Comparison of ENCODE assay signal across 1 cellular context in the genomic region with DNA sequence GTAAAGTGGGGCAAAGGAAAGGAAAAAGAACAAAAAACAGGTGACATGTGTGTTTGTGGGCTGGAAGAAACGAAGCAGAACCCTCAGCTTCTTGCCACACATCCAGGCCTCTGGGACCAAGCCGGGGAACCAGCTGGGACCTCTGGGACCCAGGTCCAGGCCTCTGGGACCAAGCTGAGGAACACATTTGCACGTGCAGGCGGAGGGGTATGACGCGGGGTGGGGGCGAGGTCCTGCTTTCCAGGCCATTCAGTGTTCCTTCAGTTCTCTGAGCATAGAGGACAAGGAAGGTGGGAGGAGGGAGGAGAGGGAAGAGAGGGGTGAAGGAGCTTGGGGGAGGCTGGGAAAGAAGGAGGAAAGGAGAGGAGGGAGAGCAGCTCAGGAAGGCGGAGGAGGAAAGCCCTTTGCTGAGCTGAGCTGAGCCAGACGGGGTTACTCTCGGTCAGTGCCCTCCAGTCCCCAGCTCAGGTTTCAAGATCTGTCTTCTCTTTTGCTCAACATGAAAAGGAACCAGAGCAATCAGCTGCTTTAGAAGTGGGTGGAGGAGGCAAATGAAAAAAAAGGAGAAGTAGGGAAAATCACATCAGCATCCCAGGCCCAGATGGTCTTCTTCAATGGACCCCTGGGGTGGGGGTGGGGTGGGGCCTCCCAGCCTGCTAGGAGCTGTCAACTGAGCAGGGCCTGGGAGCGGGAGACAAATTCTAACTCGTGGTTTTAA.
TF ChIP-seq lines count a peak whose summit lies in the region.

No MANE protein-coding gene starts in this region.

TF ChIP-seq in SK-N-SH treated with all-trans-retinoic acid at 6 μM for 48 hours, 23 proteins besides CTCF, POLR2A, EP300 and RAD21:
- TF ChIP-seq, protein P1, sequence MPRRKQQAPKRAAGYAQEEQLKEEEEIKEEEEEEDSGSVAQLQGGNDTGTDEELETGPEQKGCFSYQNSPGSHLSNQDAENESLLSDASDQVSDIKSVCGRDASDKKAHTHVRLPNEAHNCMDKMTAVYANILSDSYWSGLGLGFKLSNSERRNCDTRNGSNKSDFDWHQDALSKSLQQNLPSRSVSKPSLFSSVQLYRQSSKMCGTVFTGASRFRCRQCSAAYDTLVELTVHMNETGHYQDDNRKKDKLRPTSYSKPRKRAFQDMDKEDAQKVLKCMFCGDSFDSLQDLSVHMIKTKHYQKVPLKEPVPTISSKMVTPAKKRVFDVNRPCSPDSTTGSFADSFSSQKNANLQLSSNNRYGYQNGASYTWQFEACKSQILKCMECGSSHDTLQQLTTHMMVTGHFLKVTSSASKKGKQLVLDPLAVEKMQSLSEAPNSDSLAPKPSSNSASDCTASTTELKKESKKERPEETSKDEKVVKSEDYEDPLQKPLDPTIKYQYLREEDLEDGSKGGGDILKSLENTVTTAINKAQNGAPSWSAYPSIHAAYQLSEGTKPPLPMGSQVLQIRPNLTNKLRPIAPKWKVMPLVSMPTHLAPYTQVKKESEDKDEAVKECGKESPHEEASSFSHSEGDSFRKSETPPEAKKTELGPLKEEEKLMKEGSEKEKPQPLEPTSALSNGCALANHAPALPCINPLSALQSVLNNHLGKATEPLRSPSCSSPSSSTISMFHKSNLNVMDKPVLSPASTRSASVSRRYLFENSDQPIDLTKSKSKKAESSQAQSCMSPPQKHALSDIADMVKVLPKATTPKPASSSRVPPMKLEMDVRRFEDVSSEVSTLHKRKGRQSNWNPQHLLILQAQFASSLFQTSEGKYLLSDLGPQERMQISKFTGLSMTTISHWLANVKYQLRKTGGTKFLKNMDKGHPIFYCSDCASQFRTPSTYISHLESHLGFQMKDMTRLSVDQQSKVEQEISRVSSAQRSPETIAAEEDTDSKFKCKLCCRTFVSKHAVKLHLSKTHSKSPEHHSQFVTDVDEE (CRISPR knock-in tag; IDR thresholded peaks at IDR 0.05) = no peak
- TF ChIP-seq, protein P2, sequence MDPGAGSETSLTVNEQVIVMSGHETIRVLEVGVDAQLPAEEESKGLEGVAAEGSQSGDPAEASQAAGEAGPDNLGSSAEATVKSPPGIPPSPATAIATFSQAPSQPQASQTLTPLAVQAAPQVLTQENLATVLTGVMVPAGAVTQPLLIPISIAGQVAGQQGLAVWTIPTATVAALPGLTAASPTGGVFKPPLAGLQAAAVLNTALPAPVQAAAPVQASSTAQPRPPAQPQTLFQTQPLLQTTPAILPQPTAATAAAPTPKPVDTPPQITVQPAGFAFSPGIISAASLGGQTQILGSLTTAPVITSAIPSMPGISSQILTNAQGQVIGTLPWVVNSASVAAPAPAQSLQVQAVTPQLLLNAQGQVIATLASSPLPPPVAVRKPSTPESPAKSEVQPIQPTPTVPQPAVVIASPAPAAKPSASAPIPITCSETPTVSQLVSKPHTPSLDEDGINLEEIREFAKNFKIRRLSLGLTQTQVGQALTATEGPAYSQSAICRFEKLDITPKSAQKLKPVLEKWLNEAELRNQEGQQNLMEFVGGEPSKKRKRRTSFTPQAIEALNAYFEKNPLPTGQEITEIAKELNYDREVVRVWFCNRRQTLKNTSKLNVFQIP (CRISPR knock-in tag; IDR thresholded peaks at IDR 0.05; ENCODE audit: borderline replicate concordance, low read depth) = no peak
- TF ChIP-seq, protein P3, sequence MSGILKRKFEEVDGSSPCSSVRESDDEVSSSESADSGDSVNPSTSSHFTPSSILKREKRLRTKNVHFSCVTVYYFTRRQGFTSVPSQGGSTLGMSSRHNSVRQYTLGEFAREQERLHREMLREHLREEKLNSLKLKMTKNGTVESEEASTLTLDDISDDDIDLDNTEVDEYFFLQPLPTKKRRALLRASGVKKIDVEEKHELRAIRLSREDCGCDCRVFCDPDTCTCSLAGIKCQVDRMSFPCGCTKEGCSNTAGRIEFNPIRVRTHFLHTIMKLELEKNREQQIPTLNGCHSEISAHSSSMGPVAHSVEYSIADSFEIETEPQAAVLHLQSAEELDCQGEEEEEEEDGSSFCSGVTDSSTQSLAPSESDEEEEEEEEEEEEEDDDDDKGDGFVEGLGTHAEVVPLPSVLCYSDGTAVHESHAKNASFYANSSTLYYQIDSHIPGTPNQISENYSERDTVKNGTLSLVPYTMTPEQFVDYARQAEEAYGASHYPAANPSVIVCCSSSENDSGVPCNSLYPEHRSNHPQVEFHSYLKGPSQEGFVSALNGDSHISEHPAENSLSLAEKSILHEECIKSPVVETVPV (CRISPR knock-in tag; IDR thresholded peaks at IDR 0.05) = no peak
- no peak for TF ChIP-seq SNAI2 (CRISPR knock-in tag; IDR thresholded peaks at IDR 0.05)
- no peak for TF ChIP-seq ISL1 (CRISPR knock-in tag; IDR thresholded peaks at IDR 0.05)
- TF ChIP-seq ZC3H10 (CRISPR knock-in tag; IDR thresholded peaks at IDR 0.05) = 0 out of 2 replicates have a peak, but pooled peaks have one; percentile 24
- no peak; the same call in 1 of the 2 replicates for TF ChIP-seq ZFP3 (CRISPR knock-in tag; IDR thresholded peaks at IDR 0.05)
